ENCODE assay signal across 16 cellular contexts in the genomic region with DNA sequence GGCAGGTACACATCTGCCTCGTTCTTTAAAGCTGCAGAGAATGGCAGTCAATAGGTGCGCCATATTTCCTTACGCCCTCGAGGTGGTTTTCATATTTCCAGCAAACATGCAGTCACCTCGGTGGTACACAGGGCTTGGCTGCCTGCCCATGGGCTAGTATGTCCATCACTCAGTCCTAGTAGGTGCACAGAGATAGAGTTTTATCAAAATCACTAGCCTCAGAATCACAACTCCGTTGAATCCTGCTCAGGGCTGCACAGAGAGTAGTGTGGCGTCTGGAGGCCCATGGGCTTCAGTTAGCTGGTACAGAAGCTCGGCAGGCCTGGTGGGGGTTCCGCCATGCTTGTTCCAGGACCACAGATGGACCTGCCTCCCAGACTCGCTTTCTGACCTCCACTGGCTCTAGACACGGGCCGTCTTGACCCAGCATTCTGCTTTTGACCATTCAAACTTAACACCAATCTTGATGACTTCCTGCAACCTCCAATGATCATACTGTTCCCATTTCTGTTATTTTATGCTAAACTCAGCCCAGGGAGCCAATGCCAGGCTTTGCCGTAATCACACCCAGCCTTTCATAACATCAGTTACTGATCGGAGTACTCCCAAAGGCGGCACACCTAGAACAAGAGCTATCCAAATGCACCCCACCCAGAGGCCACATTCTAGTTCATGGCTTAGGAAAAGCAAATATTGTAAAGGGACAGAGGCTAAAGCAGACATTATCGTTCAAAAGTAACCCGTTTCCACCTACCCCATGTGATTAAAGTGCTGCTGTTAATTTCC.
DNase-seq lines count a peak whose midpoint lies in the region; ATAC-seq and TF ChIP-seq lines count a peak whose summit lies in the region.
"Had no signal": no experiment of that assay in that cellular context is flagged by ENCODE, and none has a peak within 500 bp of the region (broad histone marks: within the 10 kb centered on the region; RNA-seq: fewer than 3 reads in every experiment).

No MANE protein-coding gene starts in this region.

- H4K8ac ChIP-seq in neuronal stem cell (ENCODE audit: low read depth, low read length): no peak overlapping the region

- H3K18ac ChIP-seq in neuronal stem cell (ENCODE audit: low read length): no peak overlapping the region

- H2AK5ac ChIP-seq in neuronal stem cell (ENCODE audit: low read depth, low read length): no peak overlapping the region

- H3K4me1 Mint-ChIP-seq in activated naive CD4-positive, alpha-beta T cell treated with anti-CD3 and anti-CD28 coated beads for 36 hours (ENCODE audit: low read depth): no peaks in the 10 kb centered on the region

- H2BK12ac ChIP-seq in neuronal stem cell (ENCODE audit: low read length): no peak overlapping the region

- no peak overlapping the region for H3K4me3 Mint-ChIP-seq in activated naive CD4-positive, alpha-beta T cell treated with anti-CD3 and anti-CD28 coated beads for 36 hours
- H3K4me3 Mint-ChIP-seq: CD4-positive, CD25-positive, alpha-beta regulatory T cell; IgD-negative memory B cell had no signal

- no peaks in the 10 kb centered on the region for H3K9me3 ChIP-seq in colonic mucosa
- H3K9me3 ChIP-seq in neuronal stem cell (replicated peaks in 1 of 2; ENCODE audit: control insufficient read depth in 2 of 2, insufficient read depth in 1 of 2, low read depth in 1 of 2, low read length in 2 of 2): no peaks in the 10 kb centered on the region
- no peaks in the 10 kb centered on the region for H3K9me3 ChIP-seq in transverse colon
- H3K9me3 ChIP-seq in tibial nerve: no peaks in the 10 kb centered on the region
- H3K9me3 ChIP-seq: HAP-1, Peyer's patch had no signal

- H4K91ac ChIP-seq in neuronal stem cell (ENCODE audit: low read depth, low read length, poor library complexity): peak overlapping the region; percentile 26

- no peak overlapping the region for H2BK120ac ChIP-seq in neuronal stem cell (ENCODE audit: low read depth, low read length)

- peaks cover 50% of the 10 kb centered on the region for H3K27me3 Mint-ChIP-seq in activated naive CD4-positive, alpha-beta T cell treated with anti-CD3 and anti-CD28 coated beads for 36 hours (ENCODE audit: low read depth)

- CTCF ChIA-PET in activated naive CD4-positive, alpha-beta T cell treated with anti-CD3 and anti-CD28 coated beads for 36 hours (lab: Charles Lee): interaction anchor here (1.3 to 1.4 kb wide), 2 partner anchors 15 to 219 kb away, joined by 3 read pairs; no protein-coding TSS in a partner anchor

- TF ChIP-seq EP300 in transverse colon (IDR thresholded peaks at IDR 0.05; ENCODE audit: low read depth) (no peak), tibial nerve (IDR thresholded peaks at IDR 0.05) (peak in 1 of 2 donors; percentile 61)

- no peak overlapping the region for H2BK5ac ChIP-seq in neuronal stem cell (ENCODE audit: low read length)

- no CpG with 5 or more reads among the region's 17 CpGs for WGBS in neuronal stem cell (ENCODE audit: extremely low coverage in 2 of 2, insufficient read length in 2 of 2, insufficient replicate concordance in 1 of 2), 2 donors
- WGBS in transverse colon (ENCODE audit: low coverage in 1 of 2), 2 donors: 53 to 76% methylated on average over 3 to 17 of the region's 17 CpGs
- 83 to 89% methylated on average over 17 of the region's 17 CpGs for WGBS in tibial nerve, 2 donors

- no peaks in the 10 kb centered on the region for H3K36me3 ChIP-seq in colonic mucosa
- H3K36me3 ChIP-seq in neuronal stem cell (replicated peaks in 1 of 2; ENCODE audit: control insufficient read depth in 2 of 2, insufficient read depth in 2 of 2, low read length in 2 of 2): peaks cover 28 to 93% of the 10 kb centered on the region in 2 donors
- no peaks in the 10 kb centered on the region for H3K36me3 ChIP-seq in transverse colon
- peaks cover 0 to 75% (median 3%) of the 10 kb centered on the region in 3 donors for H3K36me3 ChIP-seq in tibial nerve
- H3K36me3 ChIP-seq: HAP-1 had no signal

- H3K9ac ChIP-seq in colonic mucosa (ENCODE audit: low read depth in 2 of 2, low read length in 2 of 2): no peak overlapping the region
- H3K9ac ChIP-seq in neuronal stem cell (ENCODE audit: low read depth, low read length, poor library complexity): no peak overlapping the region
- H3K9ac ChIP-seq: GM23248 had no signal

- H3K27me3 ChIP-seq in colonic mucosa: no peaks in the 10 kb centered on the region
- no peaks in the 10 kb centered on the region for H3K27me3 ChIP-seq in neuronal stem cell (ENCODE audit: control insufficient read depth in 3 of 3, insufficient read depth in 3 of 3, low read depth in 1 of 3, low read length in 3 of 3)
- no peaks in the 10 kb centered on the region for H3K27me3 ChIP-seq in transverse colon
- no peaks in the 10 kb centered on the region for H3K27me3 ChIP-seq in tibial nerve
- H3K27me3 ChIP-seq: Peyer's patch had no signal

- DNase-seq in colonic mucosa (peak; percentile 63), left colon (peak in 1 of 2 donors; percentile 46), neuronal stem cell (ENCODE audit: low spot score) (no peak), transverse colon (peak; percentile 54), NCI-H510A treated with DMSO at 0.1 percent for 48 hours (lab: John Stamatoyannopoulos, UW) (no peak), tibial nerve (ENCODE audit: low spot score in 2 of 2) (no peak), SIG-M5 treated with dmso at 0.1 percent for 504 hours (lab: John Stamatoyannopoulos, UW; ENCODE audit: unreplicated experiment) (no peak)
- DNase-seq in activated naive CD4-positive, alpha-beta T cell treated with anti-CD3 and anti-CD28 coated beads for 36 hours: no peak
- DNase-seq: CD4-positive, CD25-positive, alpha-beta regulatory T cell; GM23248; NCI-H226; NCI-H82; Peyer's patch had no signal

- H3K4me3 ChIP-seq in colonic mucosa (no peak overlapping the region), neuronal stem cell (ENCODE audit: low read length in 2 of 2) (no peak overlapping the region), transverse colon (no peak overlapping the region), tibial nerve (no peak overlapping the region)
- H3K4me3 ChIP-seq: GM23248, HAP-1, Peyer's patch had no signal

- H2AFZ ChIP-seq in neuronal stem cell (ENCODE audit: low read length): no peak overlapping the region
- H2AFZ ChIP-seq: GM23248 had no signal

- TF ChIP-seq CTCF in colonic mucosa (IDR thresholded peaks at IDR 0.05) (no peak), transverse colon (IDR thresholded peaks at IDR 0.05) (no peak), tibial nerve (IDR thresholded peaks at IDR 0.05) (no peak)

- in situ Hi-C loops in transverse colon (cut with MboI; ENCODE audit: low pct_ligation_motif_present in 1 of 4, low pct_unique_long_range_greater_than_20kb in 1 of 4, low sequenced_read_pairs in 3 of 4): no loop called here

- H3K4me2 ChIP-seq in neuronal stem cell (ENCODE audit: insufficient read depth, low read length, poor library complexity, severe bottlenecking): no peak overlapping the region

- H3K27ac Mint-ChIP-seq in activated naive CD4-positive, alpha-beta T cell treated with anti-CD3 and anti-CD28 coated beads for 36 hours: no peak overlapping the region
- H3K27ac Mint-ChIP-seq: CD4-positive, CD25-positive, alpha-beta regulatory T cell; IgD-negative memory B cell had no signal

- H3K36me3 Mint-ChIP-seq in activated naive CD4-positive, alpha-beta T cell treated with anti-CD3 and anti-CD28 coated beads for 36 hours (ENCODE audit: low read depth): no peaks in the 10 kb centered on the region
- H3K36me3 Mint-ChIP-seq: CD4-positive, CD25-positive, alpha-beta regulatory T cell had no signal

- H3K4ac ChIP-seq in neuronal stem cell (ENCODE audit: low read length): no peak overlapping the region

- H3K4me1 ChIP-seq in colonic mucosa (no peaks in the 10 kb centered on the region), neuronal stem cell (ENCODE audit: control insufficient read depth in 2 of 2, insufficient read depth in 1 of 2, low read depth in 1 of 2, low read length in 2 of 2) (peaks cover 6 to 15% of the 10 kb centered on the region in 2 donors), transverse colon (peaks cover 5 to 15% (median 9%) of the 10 kb centered on the region in 4 donors), tibial nerve (peaks cover 0 to 29% (median 5%) of the 10 kb centered on the region in 4 donors)
- H3K4me1 ChIP-seq: HAP-1 had no signal

- no peak for TF ChIP-seq POLR2A in transverse colon (IDR thresholded peaks at IDR 0.05)
- no peak for TF ChIP-seq POLR2A in tibial nerve (IDR thresholded peaks at IDR 0.05)

- peak; percentile 89 for ATAC-seq in left colon

- H3K27ac ChIP-seq in colonic mucosa (no peak overlapping the region), neuronal stem cell (replicated peaks; ENCODE audit: low read length) (no peak overlapping the region), transverse colon (peak overlapping the region; percentile 45 to 59 (median 54)), tibial nerve (peak overlapping the region in 2 of 4 donors; percentile 30 to 34)
- H3K27ac ChIP-seq: GM23248, HL-60, Peyer's patch had no signal

- no peaks in the 10 kb centered on the region for H3K79me1 ChIP-seq in neuronal stem cell (ENCODE audit: low read depth, low read length)

- no peaks in the 10 kb centered on the region for H3K9me3 Mint-ChIP-seq in activated naive CD4-positive, alpha-beta T cell treated with anti-CD3 and anti-CD28 coated beads for 36 hours
- H3K9me3 Mint-ChIP-seq: CD4-positive, CD25-positive, alpha-beta regulatory T cell; IgD-negative memory B cell had no signal

- H3K14ac ChIP-seq in neuronal stem cell (ENCODE audit: low read length): no peak overlapping the region

- no peak overlapping the region for H3K23ac ChIP-seq in neuronal stem cell (ENCODE audit: low read depth, low read length, poor library complexity)

- H2BK15ac ChIP-seq in neuronal stem cell (ENCODE audit: low read length): no peak overlapping the region

- intact Hi-C loops in colonic mucosa (cut with DNase I): no loop called here
- intact Hi-C loops in left colon (cut with DNase I, micrococcal nuclease): no loop called here
- intact Hi-C loops in transverse colon (cut with DNase I; ENCODE audit: low total_unique reads): no loop called here
- intact Hi-C loops in activated naive CD4-positive, alpha-beta T cell treated with anti-CD3 and anti-CD28 coated beads for 36 hours (cut with micrococcal nuclease): no loop called here

Comparison
In these comparisons a context has a peak if more than half of its experiments do, and no peak if none do; other contexts are left out.
1. DNase-seq: peak in colonic mucosa (single experiment) and transverse colon (single experiment); none in neuronal stem cell (single experiment), NCI-H510A treated with DMSO at 0.1 percent for 48 hours (single experiment), tibial nerve (0 of 2), activated naive CD4-positive, alpha-beta T cell treated with anti-CD3 and anti-CD28 coated beads for 36 hours (single experiment) and SIG-M5 treated with dmso at 0.1 percent for 504 hours (single experiment).
2. H3K27ac ChIP-seq: peak in transverse colon (4 of 4); none in colonic mucosa (single experiment) and neuronal stem cell (single experiment).